10 cellular contexts compared by ENCODE assay signal in genomic region chr17:35713069-35713728, GRCh38. TPM values are rescaled to one million over a fixed set of nuclear protein-coding genes. Genes with fewer than 3 reads are reported as not detected.
DNase-seq lines count a peak whose midpoint lies in the region; ATAC-seq and TF ChIP-seq lines count a peak whose summit lies in the region.
"Had no signal": no experiment of that assay in that cellular context is flagged by ENCODE, and none has a peak within 500 bp of the region (broad histone marks: within the 10 kb centered on the region; RNA-seq: fewer than 3 reads in every experiment).

No MANE protein-coding gene starts in this region.

- no peaks in the 10 kb centered on the region for H3K9me3 ChIP-seq in AG04450 (ENCODE audit: control insufficient read depth, insufficient read depth, low read length)
- H3K9me3 ChIP-seq in esophagus muscularis mucosa, result no peaks in the 10 kb centered on the region
- H3K9me3 ChIP-seq in mesodermal cell (ENCODE audit: control insufficient read depth, low read length), result no peaks in the 10 kb centered on the region

- H3K27me3 ChIP-seq in AG04450 (ENCODE audit: control insufficient read depth, insufficient read depth, low read length) (no peaks in the 10 kb centered on the region), esophagus muscularis mucosa (no peaks in the 10 kb centered on the region)

- CTCF ChIA-PET in AG04450 (lab: Charles Lee), result interaction anchor here (0.8 to 1.3 kb wide), 2 partner anchors 34 to 100 kb away, joined by 3 to 6 read pairs; no protein-coding TSS in a partner anchor

- intact Hi-C loops in esophagus muscularis mucosa (cut with DNase I), result no loop called here

- DNase-seq in AG04450 (ENCODE audit: low read depth, low spot score), result peak; percentile 53
- DNase-seq in Jurkat, Clone E6-1 (ENCODE audit: low read depth, low spot score), result peak; percentile 42
- no peak for DNase-seq in esophagus muscularis mucosa (ENCODE audit: extremely low spot score)
- no peak for DNase-seq in UCSD-AML1 (lab: John Stamatoyannopoulos, UW; ENCODE audit: unreplicated experiment)
- no peak for DNase-seq in NCI-H345 (lab: John Stamatoyannopoulos, UW)
- no peak for DNase-seq in stimulated activated effector memory CD8-positive, alpha-beta T cell treated with anti-CD3 and anti-CD28 coated beads, Interleukin-12 subunit alpha, Interleukin-12 subunit beta, amount 100 ng/mL, for 72 hours (ENCODE audit: low spot score in 2 of 2)
- DNase-seq: central memory CD4-positive, alpha-beta T cell; stimulated activated CD4-positive, alpha-beta T cell treated with anti-CD3 and anti-CD28 coated beads, Interleukin-4, amount 100 ng/mL, for 1 hour had no signal

- TF ChIP-seq EP300 in esophagus muscularis mucosa (IDR thresholded peaks at IDR 0.05), result no peak

- no peak overlapping the region for H3K4me3 Mint-ChIP-seq in stimulated activated effector memory CD8-positive, alpha-beta T cell treated with anti-CD3 and anti-CD28 coated beads, Interleukin-12 subunit alpha, Interleukin-12 subunit beta, amount 100 ng/mL, for 72 hours

- no peak overlapping the region for H3K27ac Mint-ChIP-seq in stimulated activated effector memory CD8-positive, alpha-beta T cell treated with anti-CD3 and anti-CD28 coated beads, Interleukin-12 subunit alpha, Interleukin-12 subunit beta, amount 100 ng/mL, for 72 hours

- peaks cover 18% of the 10 kb centered on the region for H3K36me3 Mint-ChIP-seq in stimulated activated effector memory CD8-positive, alpha-beta T cell treated with anti-CD3 and anti-CD28 coated beads, Interleukin-12 subunit alpha, Interleukin-12 subunit beta, amount 100 ng/mL, for 72 hours

- H3K36me3 ChIP-seq in esophagus muscularis mucosa, result peaks cover 0 to 75% (median 32%) of the 10 kb centered on the region in 4 donors
- H3K36me3 ChIP-seq in mesodermal cell (ENCODE audit: control insufficient read depth, insufficient read depth, low read length), result peaks cover 74% of the 10 kb centered on the region

- H3K27ac ChIP-seq in AG04450 (ENCODE audit: low read depth, low read length) (peak overlapping the region; percentile 41), esophagus muscularis mucosa (replicated peaks in 1 of 4) (peak overlapping the region; percentile 51 to 85 (median 80)), mesodermal cell (ENCODE audit: low read depth, low read length, severe bottlenecking) (peak overlapping the region; percentile 91)

- H3K4me3 ChIP-seq in AG04450 (ENCODE audit: low read depth, low read length) (no peak overlapping the region), esophagus muscularis mucosa (no peak overlapping the region), mesodermal cell (ENCODE audit: extremely low read depth, insufficient read depth, low read length, poor library complexity, severe bottlenecking) (no peak overlapping the region)
- H3K4me3 ChIP-seq in Jurkat, Clone E6-1 (ENCODE audit: low read length), result no peak overlapping the region

- WGBS in esophagus muscularis mucosa, result 35% methylated on average over 7 of the region's 7 CpGs
- WGBS in mesodermal cell (ENCODE audit: insufficient coverage in 2 of 2), 2 experiments, result 44 to 52% methylated on average over 7 of the region's 7 CpGs

- ATAC-seq in GM18505 (IDR thresholded peaks at IDR 0.05; ENCODE audit: unreplicated experiment), result no peak
- no peak for ATAC-seq in stimulated activated effector memory CD8-positive, alpha-beta T cell treated with anti-CD3 and anti-CD28 coated beads, Interleukin-12 subunit alpha, Interleukin-12 subunit beta, amount 100 ng/mL, for 72 hours

- H3K4me1 ChIP-seq in esophagus muscularis mucosa (peaks cover 51 to 72% (median 60%) of the 10 kb centered on the region in 4 donors), mesodermal cell (ENCODE audit: control insufficient read depth, insufficient read depth, low read length, poor library complexity, severe bottlenecking) (peaks cover 39% of the 10 kb centered on the region)

- POLR2A ChIA-PET in AG04450 (lab: Yijun Ruan, JAX), result no interaction called here

- TF ChIP-seq POLR2A in esophagus muscularis mucosa (IDR thresholded peaks at IDR 0.05; ENCODE audit: low read depth), result no peak
- no peak for TF ChIP-seq POLR2A in GM18505 (IDR thresholded peaks at IDR 0.05; ENCODE audit: borderline replicate concordance, extremely low read depth, insufficient read depth, insufficient read length)

- TF ChIP-seq CTCF in AG04450 (IDR thresholded peaks at IDR 0.05; ENCODE audit: low read depth, low read length) (no peak), esophagus muscularis mucosa (IDR thresholded peaks at IDR 0.05) (no peak)

- H3K9me3 Mint-ChIP-seq in stimulated activated effector memory CD8-positive, alpha-beta T cell treated with anti-CD3 and anti-CD28 coated beads, Interleukin-12 subunit alpha, Interleukin-12 subunit beta, amount 100 ng/mL, for 72 hours, result no peaks in the 10 kb centered on the region

- no peaks in the 10 kb centered on the region for H3K4me1 Mint-ChIP-seq in stimulated activated effector memory CD8-positive, alpha-beta T cell treated with anti-CD3 and anti-CD28 coated beads, Interleukin-12 subunit alpha, Interleukin-12 subunit beta, amount 100 ng/mL, for 72 hours

RNA-seq across cellular contexts. Expression of gene RASL10B, which starts 18.2 kb away (rescaled TPM):
- 3.3 and 4.3 TPM in 2 replicates for polyA plus RNA-seq in AG04450 (2011; rRNA removed)
- polyA minus RNA-seq in AG04450 (2011; rRNA and poly(A)+ RNA removed), result 8.0 and 11.4 TPM in 2 replicates
- polyA plus RNA-seq in Jurkat, Clone E6-1 (2012; ENCODE audit: insufficient read depth, insufficient read length), result 0.63 TPM
- total RNA-seq in esophagus muscularis mucosa, result 10 to 100 TPM; 10.3 to 28.1 (median 17.4) TPM
- polyA plus RNA-seq in mesodermal cell (2013, experiment 1 of 2), result 56.3 TPM
- polyA plus RNA-seq in mesodermal cell (2013, experiment 2 of 2), result 53.3 TPM

RNA-seq across cellular contexts. Expression of gene GAS2L2, which starts 39.8 kb away (rescaled TPM):
- not detected in 2 replicates for polyA plus RNA-seq in AG04450 (2011; rRNA removed)
- not detected in 2 replicates for polyA minus RNA-seq in AG04450 (2011; rRNA and poly(A)+ RNA removed)
- not detected for polyA plus RNA-seq in Jurkat, Clone E6-1 (2012; ENCODE audit: insufficient read depth, insufficient read length)
- total RNA-seq in esophagus muscularis mucosa, result under 1 TPM; 0.42 to 0.80 (median 0.48) TPM
- 0.18 TPM for polyA plus RNA-seq in mesodermal cell (2013, experiment 1 of 2)
- polyA plus RNA-seq in mesodermal cell (2013, experiment 2 of 2), result not detected

RNA-seq across cellular contexts. Expression of gene C17orf50, which starts 47.5 kb away (rescaled TPM):
- not detected in 2 replicates for polyA plus RNA-seq in AG04450 (2011; rRNA removed)
- polyA minus RNA-seq in AG04450 (2011; rRNA and poly(A)+ RNA removed), result not detected in 2 replicates
- not detected for polyA plus RNA-seq in Jurkat, Clone E6-1 (2012; ENCODE audit: insufficient read depth, insufficient read length)
- total RNA-seq in esophagus muscularis mucosa, result not detected
- polyA plus RNA-seq in mesodermal cell (2013, experiment 1 of 2), result not detected
- not detected for polyA plus RNA-seq in mesodermal cell (2013, experiment 2 of 2)

Comparison
In these comparisons a context has a peak if more than half of its experiments do, and no peak if none do; other contexts are left out.
1. DNase-seq: peak in AG04450 (single experiment) and Jurkat, Clone E6-1 (single experiment); none in esophagus muscularis mucosa (single experiment), UCSD-AML1 (single experiment), NCI-H345 (single experiment) and stimulated activated effector memory CD8-positive, alpha-beta T cell treated with anti-CD3 and anti-CD28 coated beads, Interleukin-12 subunit alpha, Interleukin-12 subunit beta, amount 100 ng/mL, for 72 hours (0 of 2).
2. H3K27ac ChIP-seq: peak in every context shown above with its lines; median percentile 91 in mesodermal cell; 80 in esophagus muscularis mucosa; 41 in AG04450.